8 cellular contexts compared by ENCODE assay signal in the genomic region with DNA sequence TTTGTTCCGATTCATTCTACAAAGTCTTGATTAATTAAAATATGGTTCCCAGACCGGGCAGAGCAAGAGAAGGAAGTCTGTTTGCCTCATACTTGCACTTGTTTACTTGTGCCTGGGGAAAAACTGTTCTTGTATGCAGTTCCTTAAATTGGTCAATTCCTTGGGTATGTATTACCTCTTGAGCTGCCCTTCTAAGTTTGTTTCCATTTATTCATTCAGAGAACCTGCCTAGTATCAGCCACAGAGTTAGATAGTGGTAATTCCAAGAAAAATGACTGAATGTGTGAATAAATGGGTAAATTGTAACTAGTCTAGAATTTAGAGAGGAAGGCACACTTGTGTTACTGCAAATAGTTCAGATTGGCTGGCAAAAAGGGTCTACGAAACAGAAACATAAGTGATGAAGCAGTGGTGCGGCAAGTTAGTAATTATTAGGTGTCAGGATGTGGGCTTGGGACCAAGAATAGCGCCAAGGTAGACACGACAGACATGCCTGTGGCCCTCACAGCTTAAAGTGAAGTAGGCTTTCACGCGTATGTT. TPM values are rescaled to one million over a fixed set of nuclear protein-coding genes. Genes with fewer than 3 reads are reported as not detected.
A peak's percentile ranks its signal among the peaks of the same experiment; 100 is the strongest.
DNase-seq lines count a peak whose midpoint lies in the region; ATAC-seq and TF ChIP-seq lines count a peak whose summit lies in the region.

No MANE protein-coding gene starts in this region.

- no peaks in the 10 kb centered on the region for H3K36me3 Mint-ChIP-seq in CD8-positive, alpha-beta T cell
- no peaks in the 10 kb centered on the region for H3K36me3 Mint-ChIP-seq in activated CD8-positive, alpha-beta T cell treated with anti-CD3 and anti-CD28 coated beads, Interleukin-2, amount 10 ng/mL, durations not matched to agents 7 days and 5 days (ENCODE audit: low read depth)

- peak overlapping the region; percentile 56 for H3K4me3 ChIP-seq in CD8-positive, alpha-beta T cell (ENCODE audit: low read depth, low read length)
- peak overlapping the region; percentile 50 for H3K4me3 ChIP-seq in right cardiac atrium (ENCODE audit: low read length)

- no peak overlapping the region for H3K27ac Mint-ChIP-seq in CD8-positive, alpha-beta T cell
- peak overlapping the region; percentile 12 for H3K27ac Mint-ChIP-seq in activated CD8-positive, alpha-beta T cell treated with anti-CD3 and anti-CD28 coated beads, Interleukin-2, amount 10 ng/mL, durations not matched to agents 7 days and 5 days

- peak overlapping the region; percentile 73 for H3K4me3 Mint-ChIP-seq in CD8-positive, alpha-beta T cell
- H3K4me3 Mint-ChIP-seq in activated CD8-positive, alpha-beta T cell treated with anti-CD3 and anti-CD28 coated beads, Interleukin-2, amount 10 ng/mL, durations not matched to agents 7 days and 5 days: peak overlapping the region; percentile 77

- 59% methylated on average over 8 of the region's 8 CpGs for WGBS in right cardiac atrium

- H3K27ac ChIP-seq in CD8-positive, alpha-beta T cell (ENCODE audit: low read depth, low read length): no peak overlapping the region
- H3K27ac ChIP-seq in right cardiac atrium (ENCODE audit: low read length): no peak overlapping the region

- H3K9me3 ChIP-seq in CD8-positive, alpha-beta T cell (ENCODE audit: low read length): no peaks in the 10 kb centered on the region
- no peaks in the 10 kb centered on the region for H3K9me3 ChIP-seq in right cardiac atrium (ENCODE audit: control insufficient read depth, low read length)

- CTCF ChIA-PET in CD8-positive, alpha-beta T cell (lab: Charles Lee): no interaction called here
- CTCF ChIA-PET in activated CD8-positive, alpha-beta T cell treated with anti-CD3 and anti-CD28 coated beads, Interleukin-2, amount 10 ng/mL, durations not matched to agents 7 days and 5 days (lab: Charles Lee): interaction anchor here (0.9 kb wide), 1 partner anchor 400 kb away, joined by 3 read pairs; no protein-coding TSS in a partner anchor

- intact Hi-C loops in CD8-positive, alpha-beta T cell (cut with DNase I, micrococcal nuclease): loop anchor here (1.0 to 10.0 kb wide), 6 partner anchors 92 to 698 kb away; partner anchors contain the start of genes TMEM170B (in 2 of the 2), C6orf52 (in 1 of the 2), PAK1IP1 (in 1 of the 2) and SMIM13 (in 1 of the 2)
- intact Hi-C loops in right cardiac atrium (cut with DNase I): no loop called here

- ATAC-seq in CD8-positive, alpha-beta T cell: peak; percentile 11
- peak; percentile 56 for ATAC-seq in GM19397 (IDR thresholded peaks at IDR 0.05; ENCODE audit: unreplicated experiment)
- peak; percentile 66 for ATAC-seq in HG03432 (IDR thresholded peaks at IDR 0.05; ENCODE audit: unreplicated experiment)
- peak; percentile 37 for ATAC-seq in activated CD8-positive, alpha-beta T cell treated with anti-CD3 and anti-CD28 coated beads, Interleukin-2, amount 10 ng/mL, durations not matched to agents 7 days and 5 days
- peak; percentile 15 to 34 for ATAC-seq in right cardiac atrium

- H3K9me3 Mint-ChIP-seq in CD8-positive, alpha-beta T cell: peaks cover 3% of the 10 kb centered on the region
- H3K9me3 Mint-ChIP-seq in activated CD8-positive, alpha-beta T cell treated with anti-CD3 and anti-CD28 coated beads, Interleukin-2, amount 10 ng/mL, durations not matched to agents 7 days and 5 days (ENCODE audit: insufficient read depth): no peaks in the 10 kb centered on the region

- no peaks in the 10 kb centered on the region for H3K36me3 ChIP-seq in CD8-positive, alpha-beta T cell (ENCODE audit: insufficient read depth, low read length)

- no peak for TF ChIP-seq CTCF in CD8-positive, alpha-beta T cell (IDR thresholded peaks at IDR 0.05)

- peaks cover 22% of the 10 kb centered on the region for H3K4me1 ChIP-seq in CD8-positive, alpha-beta T cell (ENCODE audit: insufficient read depth, low read length)
- no peaks in the 10 kb centered on the region for H3K4me1 ChIP-seq in right cardiac atrium (ENCODE audit: control insufficient read depth, insufficient read depth, low read length)

- H3K4me1 Mint-ChIP-seq in CD8-positive, alpha-beta T cell (ENCODE audit: low read depth): peaks cover 20% of the 10 kb centered on the region
- H3K4me1 Mint-ChIP-seq in activated CD8-positive, alpha-beta T cell treated with anti-CD3 and anti-CD28 coated beads, Interleukin-2, amount 10 ng/mL, durations not matched to agents 7 days and 5 days (ENCODE audit: low read depth): peaks cover 20% of the 10 kb centered on the region

- peaks cover 11% of the 10 kb centered on the region for H3K27me3 ChIP-seq in CD8-positive, alpha-beta T cell (ENCODE audit: insufficient read depth, low read length)
- no peaks in the 10 kb centered on the region for H3K27me3 ChIP-seq in right cardiac atrium (ENCODE audit: control insufficient read depth, insufficient read depth)

- peaks cover 59% of the 10 kb centered on the region for H3K27me3 Mint-ChIP-seq in CD8-positive, alpha-beta T cell (ENCODE audit: low read depth)
- H3K27me3 Mint-ChIP-seq in activated CD8-positive, alpha-beta T cell treated with anti-CD3 and anti-CD28 coated beads, Interleukin-2, amount 10 ng/mL, durations not matched to agents 7 days and 5 days (ENCODE audit: low read depth): peaks cover 45% of the 10 kb centered on the region

- no peak for DNase-seq in CD8-positive, alpha-beta T cell
- no peak for DNase-seq in activated CD8-positive, alpha-beta T cell treated with anti-CD3 and anti-CD28 coated beads, Interleukin-2, amount 10 ng/mL, durations not matched to agents 7 days and 5 days
- no peak for DNase-seq in right cardiac atrium
- DNase-seq in stimulated activated CD4-positive, alpha-beta T cell treated with anti-CD3 and anti-CD28 coated beads, TNF-alpha, amount 100 ng/mL, for 24 hours (ENCODE audit: low read depth in 3 of 3): peak in 2 of 3 experiments; percentile 2 to 12
- DNase-seq in NCI-H1048 (lab: John Stamatoyannopoulos, UW): no peak
- no peak for DNase-seq in DMS 273 (lab: John Stamatoyannopoulos, UW; ENCODE audit: unreplicated experiment)

- POLR2A ChIA-PET in CD8-positive, alpha-beta T cell (lab: Charles Lee): interaction anchor here (0.7 to 1.0 kb wide), 2 partner anchors 11 to 427 kb away, joined by 3 read pairs; no protein-coding TSS in a partner anchor
- POLR2A ChIA-PET in activated CD8-positive, alpha-beta T cell treated with anti-CD3 and anti-CD28 coated beads, Interleukin-2, amount 10 ng/mL, durations not matched to agents 7 days and 5 days (lab: Charles Lee): interaction anchor here (0.7 kb wide), 1 partner anchor 94 kb away, joined by 3 read pairs; no protein-coding TSS in a partner anchor

RNA-seq across cellular contexts. Expression of gene MAK, which starts 0.5 kb away (rescaled TPM):
- under 1 TPM; 0.62 to 0.89 TPM for total RNA-seq in CD8-positive, alpha-beta T cell
- total RNA-seq in activated CD8-positive, alpha-beta T cell treated with anti-CD3 and anti-CD28 coated beads, Interleukin-2, amount 10 ng/mL, durations not matched to agents 7 days and 5 days: under 1 TPM in 1 of 2 experiments, not detected in 1; 0.05 TPM
- under 1 TPM in 3 of 4 donors, not detected in 1; 0.11 to 0.29 (median 0.24) TPM for total RNA-seq in right cardiac atrium
- 0.14 TPM for polyA plus RNA-seq in right cardiac atrium

RNA-seq across cellular contexts. Expression of gene GCM2, which starts 43.0 kb away (rescaled TPM):
- total RNA-seq in CD8-positive, alpha-beta T cell: not detected
- total RNA-seq in activated CD8-positive, alpha-beta T cell treated with anti-CD3 and anti-CD28 coated beads, Interleukin-2, amount 10 ng/mL, durations not matched to agents 7 days and 5 days: not detected
- not detected for total RNA-seq in right cardiac atrium
- polyA plus RNA-seq in right cardiac atrium: not detected

RNA-seq across cellular contexts. Expression of gene SYCP2L, which starts 48.0 kb away (rescaled TPM):
- not detected for total RNA-seq in CD8-positive, alpha-beta T cell
- total RNA-seq in activated CD8-positive, alpha-beta T cell treated with anti-CD3 and anti-CD28 coated beads, Interleukin-2, amount 10 ng/mL, durations not matched to agents 7 days and 5 days: under 1 TPM in 1 of 2 experiments, not detected in 1; 0.13 TPM
- under 1 TPM; 0.38 to 0.72 (median 0.48) TPM for total RNA-seq in right cardiac atrium
- 0.48 TPM for polyA plus RNA-seq in right cardiac atrium

Comparison
In these comparisons a context has a peak if more than half of its experiments do, and no peak if none do; other contexts are left out.
1. ATAC-seq: peak in every context shown above with its lines; median percentile 66 in HG03432; 56 in GM19397; 37 in activated CD8-positive, alpha-beta T cell treated with anti-CD3 and anti-CD28 coated beads, Interleukin-2, amount 10 ng/mL, durations not matched to agents 7 days and 5 days; 24 in right cardiac atrium; 11 in CD8-positive, alpha-beta T cell.
2. DNase-seq: peak in stimulated activated CD4-positive, alpha-beta T cell treated with anti-CD3 and anti-CD28 coated beads, TNF-alpha, amount 100 ng/mL, for 24 hours (2 of 3); none in CD8-positive, alpha-beta T cell (0 of 7), activated CD8-positive, alpha-beta T cell treated with anti-CD3 and anti-CD28 coated beads, Interleukin-2, amount 10 ng/mL, durations not matched to agents 7 days and 5 days (single experiment), right cardiac atrium (0 of 3), NCI-H1048 (single experiment) and DMS 273 (single experiment).
3. intact Hi-C loops: an anchor here in CD8-positive, alpha-beta T cell (1.0 to 10.0 kb wide); none called in right cardiac atrium.